In the genomic region with DNA sequence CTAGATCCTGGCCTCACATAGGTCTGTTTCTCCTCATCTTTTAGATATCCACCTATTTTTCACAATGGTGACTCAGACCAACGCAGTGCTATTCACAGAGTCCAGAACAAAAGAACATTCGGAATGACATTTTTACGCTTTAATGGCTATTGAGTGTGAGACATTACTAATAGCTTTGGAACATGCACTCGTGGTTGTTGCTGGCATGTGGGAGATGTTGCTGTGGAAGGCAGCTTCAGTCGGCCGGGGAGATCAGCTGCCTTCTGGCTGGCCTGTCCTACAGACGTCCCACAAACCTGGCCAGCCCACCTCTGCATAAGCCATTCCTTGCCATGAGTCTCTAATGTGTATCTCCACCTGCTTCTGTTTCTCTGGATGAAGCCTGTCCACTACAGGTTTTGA, we compare ENCODE assay signal across 9 cellular contexts. TPM values are rescaled to one million over a fixed set of nuclear protein-coding genes. Genes with fewer than 3 reads are reported as not detected.
A peak's percentile ranks its signal among the peaks of the same experiment; 100 is the strongest.
DNase-seq lines count a peak whose midpoint lies in the region; ATAC-seq and TF ChIP-seq lines count a peak whose summit lies in the region.
"Had no signal": no experiment of that assay in that cellular context is flagged by ENCODE, and none has a peak within 500 bp of the region (broad histone marks: within the 10 kb centered on the region; RNA-seq: fewer than 3 reads in every experiment).

No MANE protein-coding gene starts in this region.

- H3K4me1 ChIP-seq in BLaER1 treated with 17β-estradiol and CSF1 and Interleukin-3, amounts not matched to agents 10 nM and 100 nM = peaks cover 68 to 79% (median 75%) of the 10 kb centered on the region in 10 experiments

- in situ Hi-C loops in brain microvascular endothelial cell (cut with HindIII; ENCODE audit: low pct_ligation_motif_present, low sequenced_read_pairs) = no loop called here

- peaks cover 0 to 34% (median 6%) of the 10 kb centered on the region in 11 experiments; a peak in 11 of 22 replicates for H4K20me1 ChIP-seq in BLaER1 treated with 17β-estradiol and CSF1 and Interleukin-3, amounts not matched to agents 10 nM and 100 nM

- TF ChIP-seq CTCF in HL-60 (IDR thresholded peaks at IDR 0.05; ENCODE audit: insufficient read depth, low read length) = no peak
- TF ChIP-seq CTCF in brain microvascular endothelial cell (IDR thresholded peaks at IDR 0.05; ENCODE audit: low read depth, low read length, missing control alignments) = no peak
- no peak for TF ChIP-seq CTCF in natural killer cell (IDR thresholded peaks at IDR 0.05)

- H3K27ac Mint-ChIP-seq in natural killer cell = peak overlapping the region; percentile 88 to 95

- DNase-seq in HL-60 (ENCODE audit: low read depth in 1 of 2, low spot score in 1 of 2) (no peak), brain microvascular endothelial cell (peak; percentile 87), natural killer cell (no peak), activated gamma-delta T cell (lab: John Stamatoyannopoulos, UW) (no peak), 8988T (no peak), T-helper 9 cell (no peak)
- DNase-seq: NCI-H187 had no signal

- peak overlapping the region; percentile 94 for H3K4me3 Mint-ChIP-seq in natural killer cell

- H3K9ac ChIP-seq in BLaER1 treated with 17β-estradiol and CSF1 and Interleukin-3, amounts not matched to agents 10 nM and 100 nM = peak overlapping the region; percentile 98 to 100 (median 99)

- peak overlapping the region; percentile 97 to 100 (median 99) for H3K27ac ChIP-seq in BLaER1 treated with 17β-estradiol and CSF1 and Interleukin-3, amounts not matched to agents 10 nM and 100 nM
- peak overlapping the region; percentile 97 for H3K27ac ChIP-seq in HL-60 (replicated peaks)
- peak overlapping the region; percentile 96 for H3K27ac ChIP-seq in brain microvascular endothelial cell

- peaks cover 0 to 36% (median 18%) of the 10 kb centered on the region in 11 experiments; a peak in 18 of 22 replicates for H3K36me3 ChIP-seq in BLaER1 treated with 17β-estradiol and CSF1 and Interleukin-3, amounts not matched to agents 10 nM and 100 nM
- H3K36me3 ChIP-seq in brain microvascular endothelial cell (replicated peaks) = no peaks in the 10 kb centered on the region

- ATAC-seq in natural killer cell (no peak), HG03469 (IDR thresholded peaks at IDR 0.05; ENCODE audit: unreplicated experiment) (no peak)

- peak overlapping the region; percentile 13 to 98 (median 96); a peak in 18 of 20 replicates for H3K4me3 ChIP-seq in BLaER1 treated with 17β-estradiol and CSF1 and Interleukin-3, amounts not matched to agents 10 nM and 100 nM
- H3K4me3 ChIP-seq in HL-60 (replicated peaks; ENCODE audit: insufficient read depth, low read length) = no peak overlapping the region
- no peak overlapping the region for H3K4me3 ChIP-seq in brain microvascular endothelial cell (ENCODE audit: low read depth, low read length)

- H3K4me2 ChIP-seq in BLaER1 treated with 17β-estradiol and CSF1 and Interleukin-3, amounts not matched to agents 10 nM and 100 nM = peak overlapping the region; percentile 88 to 99 (median 96)

- peaks cover 10% of the 10 kb centered on the region for H3K36me3 Mint-ChIP-seq in natural killer cell

- peaks cover 81 to 82% of the 10 kb centered on the region in 2 donors for H3K4me1 Mint-ChIP-seq in natural killer cell

- H3K27me3 ChIP-seq in BLaER1 treated with 17β-estradiol and CSF1 and Interleukin-3, amounts not matched to agents 10 nM and 100 nM = no peaks in the 10 kb centered on the region
- H3K27me3 ChIP-seq in HL-60 (ENCODE audit: insufficient read depth, poor library complexity, severe bottlenecking) (no peaks in the 10 kb centered on the region), brain microvascular endothelial cell (replicated peaks) (no peaks in the 10 kb centered on the region)

- intact Hi-C loops in natural killer cell (cut with micrococcal nuclease) = loop anchor here (2.0 kb wide), 2 partner anchors 26 to 66 kb away; no protein-coding TSS in a partner anchor

- no peaks in the 10 kb centered on the region for H3K9me3 Mint-ChIP-seq in natural killer cell

- no peaks in the 10 kb centered on the region for H3K27me3 Mint-ChIP-seq in natural killer cell (ENCODE audit: low read depth in 2 of 2)

- no peaks in the 10 kb centered on the region for H3K9me3 ChIP-seq in BLaER1 treated with 17β-estradiol and CSF1 and Interleukin-3, amounts not matched to agents 10 nM and 100 nM (replicated peaks in 1 of 11)

RNA-seq across cellular contexts. Expression of a gene that starts 3.4 kb away (rescaled TPM):
- 100 to 1,000 TPM; 183 to 344 (median 325) TPM for total RNA-seq in natural killer cell

Comparison
In these comparisons a context has a peak if more than half of its experiments do, and no peak if none do; other contexts are left out.
1. H3K4me3 ChIP-seq: peak in BLaER1 treated with 17β-estradiol and CSF1 and Interleukin-3, amounts not matched to agents 10 nM and 100 nM (10 of 10); none in HL-60 (single experiment) and brain microvascular endothelial cell (single experiment).
2. Peak in every context shown above with its lines, with median percentiles within 50 percentile points of each other: H3K27ac ChIP-seq.